ENCODE assay signal across 1 cellular context in the genomic region with DNA sequence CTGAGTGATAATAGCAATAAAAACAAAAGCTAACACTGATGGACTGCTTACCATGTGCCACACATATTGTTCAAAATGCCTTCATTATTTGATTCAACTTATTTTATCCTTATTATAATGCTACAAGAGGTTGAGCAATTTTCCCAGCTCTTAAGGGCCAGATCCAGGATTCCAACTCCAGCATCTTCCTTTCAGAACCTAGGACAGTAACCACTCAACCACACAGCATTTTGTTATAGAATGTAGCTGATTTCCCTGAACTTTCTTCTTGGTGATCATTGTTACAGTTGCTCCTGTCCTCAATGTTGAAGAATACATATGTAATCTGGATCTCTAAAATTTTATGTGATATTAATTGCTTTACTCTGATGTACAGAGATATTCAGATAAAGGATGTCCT.
A peak's percentile ranks its signal among the peaks of the same experiment; 100 is the strongest.
TF ChIP-seq lines count a peak whose summit lies in the region.

No MANE protein-coding gene starts in this region.

TF ChIP-seq in GM23338, 12 proteins besides CTCF, POLR2A, EP300 and RAD21 (continued from another document):
- TF ChIP-seq, protein P1, sequence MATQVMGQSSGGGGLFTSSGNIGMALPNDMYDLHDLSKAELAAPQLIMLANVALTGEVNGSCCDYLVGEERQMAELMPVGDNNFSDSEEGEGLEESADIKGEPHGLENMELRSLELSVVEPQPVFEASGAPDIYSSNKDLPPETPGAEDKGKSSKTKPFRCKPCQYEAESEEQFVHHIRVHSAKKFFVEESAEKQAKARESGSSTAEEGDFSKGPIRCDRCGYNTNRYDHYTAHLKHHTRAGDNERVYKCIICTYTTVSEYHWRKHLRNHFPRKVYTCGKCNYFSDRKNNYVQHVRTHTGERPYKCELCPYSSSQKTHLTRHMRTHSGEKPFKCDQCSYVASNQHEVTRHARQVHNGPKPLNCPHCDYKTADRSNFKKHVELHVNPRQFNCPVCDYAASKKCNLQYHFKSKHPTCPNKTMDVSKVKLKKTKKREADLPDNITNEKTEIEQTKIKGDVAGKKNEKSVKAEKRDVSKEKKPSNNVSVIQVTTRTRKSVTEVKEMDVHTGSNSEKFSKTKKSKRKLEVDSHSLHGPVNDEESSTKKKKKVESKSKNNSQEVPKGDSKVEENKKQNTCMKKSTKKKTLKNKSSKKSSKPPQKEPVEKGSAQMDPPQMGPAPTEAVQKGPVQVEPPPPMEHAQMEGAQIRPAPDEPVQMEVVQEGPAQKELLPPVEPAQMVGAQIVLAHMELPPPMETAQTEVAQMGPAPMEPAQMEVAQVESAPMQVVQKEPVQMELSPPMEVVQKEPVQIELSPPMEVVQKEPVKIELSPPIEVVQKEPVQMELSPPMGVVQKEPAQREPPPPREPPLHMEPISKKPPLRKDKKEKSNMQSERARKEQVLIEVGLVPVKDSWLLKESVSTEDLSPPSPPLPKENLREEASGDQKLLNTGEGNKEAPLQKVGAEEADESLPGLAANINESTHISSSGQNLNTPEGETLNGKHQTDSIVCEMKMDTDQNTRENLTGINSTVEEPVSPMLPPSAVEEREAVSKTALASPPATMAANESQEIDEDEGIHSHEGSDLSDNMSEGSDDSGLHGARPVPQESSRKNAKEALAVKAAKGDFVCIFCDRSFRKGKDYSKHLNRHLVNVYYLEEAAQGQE (IDR thresholded peaks at IDR 0.05; ENCODE audit: unreplicated experiment): peak; percentile 66
